Comparison of ENCODE assay signal across 13 cellular contexts in the genomic region with DNA sequence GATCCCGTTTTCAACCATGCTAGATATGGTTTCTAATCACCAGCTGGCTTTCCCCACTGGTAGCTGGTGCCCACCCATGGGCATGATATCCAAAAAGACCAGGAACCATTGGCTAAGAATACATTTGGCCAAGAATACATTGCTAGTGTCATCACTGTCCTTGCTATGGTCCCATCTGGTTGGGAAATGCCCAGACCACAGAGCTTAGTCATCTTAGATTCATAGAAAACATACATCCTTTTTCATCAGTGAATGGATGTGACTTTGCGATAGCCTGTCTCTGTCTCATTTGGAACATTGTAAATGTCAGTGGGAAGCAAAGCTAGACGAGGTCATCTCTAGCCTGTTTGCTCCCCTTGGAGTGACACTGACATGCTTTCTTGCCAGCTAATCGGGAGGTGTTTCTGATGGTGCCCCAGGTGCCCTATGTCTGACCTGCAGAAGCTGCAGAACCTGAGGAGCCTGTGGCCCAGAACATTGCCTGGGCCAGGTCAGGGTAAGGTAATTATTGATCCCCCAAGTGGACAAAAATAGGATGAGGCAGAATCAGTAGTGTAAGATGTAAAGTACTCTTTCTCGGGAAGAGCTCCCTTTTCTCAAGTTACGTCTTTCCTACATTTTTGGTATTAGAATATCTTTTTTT.
A peak's percentile ranks its signal among the peaks of the same experiment; 100 is the strongest.
DNase-seq lines count a peak whose midpoint lies in the region; ATAC-seq and TF ChIP-seq lines count a peak whose summit lies in the region.
"Had no signal": no experiment of that assay in that cellular context is flagged by ENCODE, and none has a peak within 500 bp of the region (broad histone marks: within the 10 kb centered on the region; RNA-seq: fewer than 3 reads in every experiment).

No MANE protein-coding gene starts in this region.

- CTCF ChIA-PET in activated CD4-positive, alpha-beta T cell treated with anti-CD3 and anti-CD28 coated beads for 36 hours (lab: Charles Lee), result interaction anchor here (0.7 to 1.5 kb wide), 5 partner anchors 9 to 381 kb away, joined by 3 to 5 read pairs (median 3); no protein-coding TSS in a partner anchor
- CTCF ChIA-PET in activated CD4-positive, alpha-beta T cell treated with anti-CD3 and anti-CD28 coated beads, Interleukin-2, amount 10 ng/mL, durations not matched to agents 7 days and 5 days (lab: Charles Lee), result interaction anchor here (0.6 to 1.9 kb wide), 9 partner anchors 8 to 1037 kb away, joined by 3 to 6 read pairs (median 3); no protein-coding TSS in a partner anchor
- CTCF ChIA-PET in activated B cell treated with CpG ODN at 0.5 μM for 24 hours (lab: Charles Lee), result interaction anchor here (1.9 kb wide), 1 partner anchor 27 kb away, joined by 6 read pairs; no protein-coding TSS in a partner anchor

- peak; percentile 42 for DNase-seq in activated CD4-positive, alpha-beta T cell treated with anti-CD3 and anti-CD28 coated beads for 36 hours
- no peak for DNase-seq in activated CD4-positive, alpha-beta T cell treated with anti-CD3 and anti-CD28 coated beads, Interleukin-2, amount 10 ng/mL, durations not matched to agents 7 days and 5 days
- DNase-seq in activated B cell treated with CpG ODN at 0.5 μM for 24 hours, result no peak
- no peak for DNase-seq in mucosa of descending colon
- no peak for DNase-seq in caudate nucleus (lab: John Stamatoyannopoulos, UW)
- no peak for DNase-seq in GM23338 (ENCODE audit: low spot score)
- DNase-seq: Peyer's patch; stimulated activated CD4-positive, alpha-beta T cell treated with anti-CD3 and anti-CD28 coated beads, Interleukin-15, amount 100 ng/mL, for 24 hours; thyroid gland had no signal

- peak; percentile 82 for ATAC-seq in activated CD4-positive, alpha-beta T cell treated with anti-CD3 and anti-CD28 coated beads for 36 hours
- ATAC-seq in HG03159 (IDR thresholded peaks at IDR 0.05; ENCODE audit: unreplicated experiment) (peak; percentile 45), activated B cell treated with CpG ODN at 0.5 μM for 24 hours (ENCODE audit: low read depth) (peak; percentile 39), mucosa of descending colon (peak; percentile 30), HG03439 (IDR thresholded peaks at IDR 0.05; ENCODE audit: unreplicated experiment) (no peak), GM23338 (no peak)
- ATAC-seq: A549 had no signal

- no peaks in the 10 kb centered on the region for H3K4me1 ChIP-seq in mucosa of descending colon (ENCODE audit: low read depth)
- 0 out of 2 replicates have a peak, but pooled peaks cover 6% of the 10 kb centered on the region for H3K4me1 ChIP-seq in GM23338 (ENCODE audit: insufficient read depth)
- H3K4me1 ChIP-seq: A549, Peyer's patch had no signal

- no peaks in the 10 kb centered on the region for H3K9me3 Mint-ChIP-seq in activated CD4-positive, alpha-beta T cell treated with anti-CD3 and anti-CD28 coated beads for 36 hours (ENCODE audit: low read depth)
- H3K9me3 Mint-ChIP-seq in activated CD4-positive, alpha-beta T cell treated with anti-CD3 and anti-CD28 coated beads, Interleukin-2, amount 10 ng/mL, durations not matched to agents 7 days and 5 days, result peaks cover 2% of the 10 kb centered on the region
- no peaks in the 10 kb centered on the region for H3K9me3 Mint-ChIP-seq in activated B cell treated with CpG ODN at 0.5 μM for 24 hours
- no peaks in the 10 kb centered on the region for H3K9me3 Mint-ChIP-seq in GM23338
- H3K9me3 Mint-ChIP-seq: memory B cell had no signal

- no peak overlapping the region for H3K4me3 Mint-ChIP-seq in activated CD4-positive, alpha-beta T cell treated with anti-CD3 and anti-CD28 coated beads for 36 hours
- no peak overlapping the region for H3K4me3 Mint-ChIP-seq in activated CD4-positive, alpha-beta T cell treated with anti-CD3 and anti-CD28 coated beads, Interleukin-2, amount 10 ng/mL, durations not matched to agents 7 days and 5 days
- H3K4me3 Mint-ChIP-seq in activated B cell treated with CpG ODN at 0.5 μM for 24 hours (no peak overlapping the region), GM23338 (no peak overlapping the region)
- H3K4me3 Mint-ChIP-seq: memory B cell had no signal

- H3K36me3 ChIP-seq in mucosa of descending colon (ENCODE audit: low read depth) (no peaks in the 10 kb centered on the region), GM23338 (ENCODE audit: insufficient read depth) (0 out of 2 replicates have a peak, but pooled peaks cover 2% of the 10 kb centered on the region)
- H3K36me3 ChIP-seq: Peyer's patch, thyroid gland had no signal

- no peak overlapping the region for H3K4me3 ChIP-seq in mucosa of descending colon
- no peak overlapping the region for H3K4me3 ChIP-seq in GM23338
- H3K4me3 ChIP-seq: A549, Peyer's patch, thyroid gland had no signal

- H3K9me3 ChIP-seq in mucosa of descending colon, result no peaks in the 10 kb centered on the region
- H3K9me3 ChIP-seq: A549, Peyer's patch, thyroid gland had no signal

- peaks cover 6% of the 10 kb centered on the region; the same call in 1 of the 2 replicates for H3K9me2 ChIP-seq in GM23338 (ENCODE audit: insufficient read depth)

- no peak for TF ChIP-seq CTCF in activated B cell treated with CpG ODN at 0.5 μM for 24 hours (IDR thresholded peaks at IDR 0.05)
- TF ChIP-seq CTCF in mucosa of descending colon (IDR thresholded peaks at IDR 0.05), result no peak
- TF ChIP-seq CTCF in GM23338 (conservative IDR thresholded peaks at IDR 0.05; ENCODE audit: low read depth in 2 of 2), result no peak

- H3K36me3 Mint-ChIP-seq in activated CD4-positive, alpha-beta T cell treated with anti-CD3 and anti-CD28 coated beads for 36 hours (ENCODE audit: low read depth), result no peaks in the 10 kb centered on the region
- peaks cover 17% of the 10 kb centered on the region for H3K36me3 Mint-ChIP-seq in activated CD4-positive, alpha-beta T cell treated with anti-CD3 and anti-CD28 coated beads, Interleukin-2, amount 10 ng/mL, durations not matched to agents 7 days and 5 days (ENCODE audit: low read depth)
- H3K36me3 Mint-ChIP-seq in activated B cell treated with CpG ODN at 0.5 μM for 24 hours (ENCODE audit: low read depth), result peaks cover 21% of the 10 kb centered on the region
- peaks cover 8% of the 10 kb centered on the region; the same call in 1 of the 3 replicates for H3K36me3 Mint-ChIP-seq in GM23338 (ENCODE audit: low read depth)

- no peaks in the 10 kb centered on the region for H3K27me3 ChIP-seq in GM23338 (ENCODE audit: insufficient read depth)
- H3K27me3 ChIP-seq: Peyer's patch, thyroid gland had no signal

- H3K27me3 Mint-ChIP-seq in activated CD4-positive, alpha-beta T cell treated with anti-CD3 and anti-CD28 coated beads for 36 hours, result no peaks in the 10 kb centered on the region
- no peaks in the 10 kb centered on the region for H3K27me3 Mint-ChIP-seq in activated CD4-positive, alpha-beta T cell treated with anti-CD3 and anti-CD28 coated beads, Interleukin-2, amount 10 ng/mL, durations not matched to agents 7 days and 5 days
- H3K27me3 Mint-ChIP-seq in activated B cell treated with CpG ODN at 0.5 μM for 24 hours (peaks cover 12% of the 10 kb centered on the region), GM23338 (ENCODE audit: insufficient read depth, low read depth, poor library complexity) (peaks cover 5% of the 10 kb centered on the region)

- no peaks in the 10 kb centered on the region for H3F3A ChIP-seq in GM23338 (replicated peaks; ENCODE audit: low read depth)

- no peaks in the 10 kb centered on the region for H3K79me2 ChIP-seq in GM23338 (replicated peaks; ENCODE audit: insufficient read depth)

- POLR2A ChIA-PET in activated CD4-positive, alpha-beta T cell treated with anti-CD3 and anti-CD28 coated beads for 36 hours (lab: Charles Lee), result no interaction called here
- POLR2A ChIA-PET in activated CD4-positive, alpha-beta T cell treated with anti-CD3 and anti-CD28 coated beads, Interleukin-2, amount 10 ng/mL, durations not matched to agents 7 days and 5 days (lab: Charles Lee), result no interaction called here
- POLR2A ChIA-PET in activated B cell treated with CpG ODN at 0.5 μM for 24 hours (lab: Charles Lee), result interaction anchor here (0.6 to 1.8 kb wide), 5 partner anchors 22 to 306 kb away, joined by 3 to 4 read pairs (median 3); partner anchors contain the start of gene CHST11

- intact Hi-C loops in activated CD4-positive, alpha-beta T cell treated with anti-CD3 and anti-CD28 coated beads for 36 hours (cut with DNase I, micrococcal nuclease), result no loop called here
- intact Hi-C loops in activated B cell treated with CpG ODN at 0.5 μM for 24 hours (cut with micrococcal nuclease), result no loop called here
- intact Hi-C loops in mucosa of descending colon (cut with DNase I, micrococcal nuclease), result no loop called here

- H3K4me2 ChIP-seq in GM23338, result no peak overlapping the region
- H3K4me2 ChIP-seq: A549 had no signal

- H3K27ac ChIP-seq in caudate nucleus (ENCODE audit: low read depth, low read length) (no peak overlapping the region), GM23338 (ENCODE audit: low read depth) (no peak overlapping the region)
- H3K27ac ChIP-seq: A549, Peyer's patch, thyroid gland had no signal

- H3K4me1 Mint-ChIP-seq in activated CD4-positive, alpha-beta T cell treated with anti-CD3 and anti-CD28 coated beads for 36 hours, result peaks cover 30% of the 10 kb centered on the region
- peaks cover 30% of the 10 kb centered on the region for H3K4me1 Mint-ChIP-seq in activated CD4-positive, alpha-beta T cell treated with anti-CD3 and anti-CD28 coated beads, Interleukin-2, amount 10 ng/mL, durations not matched to agents 7 days and 5 days
- H3K4me1 Mint-ChIP-seq in activated B cell treated with CpG ODN at 0.5 μM for 24 hours (peaks cover 28% of the 10 kb centered on the region), GM23338 (peaks cover 17% of the 10 kb centered on the region; the same call in 2 of the 3 replicates)

- peak overlapping the region; percentile 40 for H3K27ac Mint-ChIP-seq in activated CD4-positive, alpha-beta T cell treated with anti-CD3 and anti-CD28 coated beads for 36 hours
- no peak overlapping the region for H3K27ac Mint-ChIP-seq in activated CD4-positive, alpha-beta T cell treated with anti-CD3 and anti-CD28 coated beads, Interleukin-2, amount 10 ng/mL, durations not matched to agents 7 days and 5 days
- H3K27ac Mint-ChIP-seq in activated B cell treated with CpG ODN at 0.5 μM for 24 hours (no peak overlapping the region), GM23338 (no peak overlapping the region)
- H3K27ac Mint-ChIP-seq: memory B cell had no signal

- H4K20me1 ChIP-seq in GM23338 (replicated peaks; ENCODE audit: insufficient read depth), result no peaks in the 10 kb centered on the region

- no peak overlapping the region for H2AFZ ChIP-seq in GM23338

Comparison
In these comparisons a context has a peak if more than half of its experiments do, and no peak if none do; other contexts are left out.
1. ATAC-seq: peak in activated CD4-positive, alpha-beta T cell treated with anti-CD3 and anti-CD28 coated beads for 36 hours (single experiment), HG03159 (single experiment), activated B cell treated with CpG ODN at 0.5 μM for 24 hours (single experiment) and mucosa of descending colon (single experiment); none in HG03439 (single experiment) and GM23338 (single experiment).